34 cellular contexts compared by ENCODE assay signal in genomic region chr16:10421596-10421995, GRCh38. TPM values are rescaled to one million over a fixed set of nuclear protein-coding genes. Genes with fewer than 3 reads are reported as not detected.
DNase-seq lines count a peak whose midpoint lies in the region; ATAC-seq lines count a peak whose summit lies in the region.
"Had no signal": no experiment of that assay in that cellular context is flagged by ENCODE, and none has a peak within 500 bp of the region (broad histone marks: within the 10 kb centered on the region; RNA-seq: fewer than 3 reads in every experiment).

No MANE protein-coding gene starts in this region.

- CTCF ChIA-PET in activated CD4-positive, alpha-beta memory T cell treated with anti-CD3 and anti-CD28 coated beads for 36 hours (lab: Charles Lee) = no interaction called here

- no peak overlapping the region for H4K91ac ChIP-seq in trophoblast cell (ENCODE audit: low read depth, low read length)

- no peak overlapping the region for H3K14ac ChIP-seq in trophoblast cell (ENCODE audit: low read length)

- H3K4me1 Mint-ChIP-seq in activated CD4-positive, alpha-beta memory T cell treated with anti-CD3 and anti-CD28 coated beads for 36 hours (ENCODE audit: low read depth) = no peaks in the 10 kb centered on the region
- H3K4me1 Mint-ChIP-seq: B cell, CD14-positive monocyte had no signal

- H3K36me3 ChIP-seq in trophoblast cell (ENCODE audit: control insufficient read depth in 1 of 2, insufficient read depth in 2 of 2, low read length in 2 of 2) = peaks cover 2 to 7% of the 10 kb centered on the region in 2 experiments
- H3K36me3 ChIP-seq: BE2C had no signal

- POLR2A ChIA-PET in activated CD4-positive, alpha-beta memory T cell treated with anti-CD3 and anti-CD28 coated beads for 36 hours (lab: Charles Lee) = no interaction called here

- H3K4me3 Mint-ChIP-seq in activated CD4-positive, alpha-beta memory T cell treated with anti-CD3 and anti-CD28 coated beads for 36 hours = no peak overlapping the region
- H3K4me3 Mint-ChIP-seq: B cell; CD14-positive monocyte; CD4-positive, alpha-beta memory T cell; CD4-positive, alpha-beta T cell; CD4-positive, CD25-positive, alpha-beta regulatory T cell; CD8-positive, alpha-beta memory T cell; CD8-positive, alpha-beta T cell had no signal

- H3K9ac ChIP-seq in trophoblast cell (ENCODE audit: low read length) = no peak overlapping the region
- H3K9ac ChIP-seq: BLaER1; BLaER1 treated with 17β-estradiol and CSF1 and Interleukin-3, amounts not matched to agents 10 nM and 100 nM had no signal

- no peak overlapping the region for H3K4me3 ChIP-seq in trophoblast cell (ENCODE audit: low read depth, low read length)
- H3K4me3 ChIP-seq: A549; BLaER1; BLaER1 treated with 17β-estradiol and CSF1 and Interleukin-3, amounts not matched to agents 10 nM and 100 nM had no signal

- no peak overlapping the region for H3K27ac Mint-ChIP-seq in activated CD4-positive, alpha-beta memory T cell treated with anti-CD3 and anti-CD28 coated beads for 36 hours
- H3K27ac Mint-ChIP-seq: B cell; CD14-positive monocyte; CD4-positive, alpha-beta T cell; CD4-positive, CD25-positive, alpha-beta regulatory T cell; CD8-positive, alpha-beta T cell had no signal

- no peak overlapping the region for H3K4me2 ChIP-seq in trophoblast cell (ENCODE audit: low read length)
- H3K4me2 ChIP-seq: A549; BLaER1; BLaER1 treated with 17β-estradiol and CSF1 and Interleukin-3, amounts not matched to agents 10 nM and 100 nM had no signal

- ATAC-seq in HG02970 (IDR thresholded peaks at IDR 0.05; ENCODE audit: low FRiP score, unreplicated experiment) = no peak
- no peak for ATAC-seq in GM21367 (IDR thresholded peaks at IDR 0.05; ENCODE audit: unreplicated experiment)
- ATAC-seq: A549; CD8-positive, alpha-beta T cell had no signal

- DNase-seq in M059J (ENCODE audit: low read depth) (peak; percentile 30), amniotic epithelial cell (ENCODE audit: low read depth) (peak; percentile 13), trophoblast cell (peak; percentile 59 to 77)
- DNase-seq in activated CD4-positive, alpha-beta memory T cell treated with anti-CD3 and anti-CD28 coated beads for 36 hours = no peak
- DNase-seq: 8988T; ACHN; AML-193; BE2C; C1 segment of cervical spinal cord; Caco-2; Calu3; CD4-positive, alpha-beta memory T cell; CD4-positive, alpha-beta T cell; CD4-positive, CD25-positive, alpha-beta regulatory T cell; CD8-positive, alpha-beta memory T cell; CD8-positive, alpha-beta T cell; COR-L47; DMS 273 treated with DMSO at 0.1 percent for 48 hours; DMS153; DMS53; DMS79; DMS79 treated with DMSO at 0.1 percent for 48 hours; DND-41; EL had no signal

- H3K27me3 Mint-ChIP-seq in activated CD4-positive, alpha-beta memory T cell treated with anti-CD3 and anti-CD28 coated beads for 36 hours = no peaks in the 10 kb centered on the region
- H3K27me3 Mint-ChIP-seq: B cell; CD4-positive, alpha-beta memory T cell; CD4-positive, alpha-beta T cell; CD4-positive, CD25-positive, alpha-beta regulatory T cell; CD8-positive, alpha-beta memory T cell had no signal

- no peaks in the 10 kb centered on the region for H3K4me1 ChIP-seq in trophoblast cell (ENCODE audit: control insufficient read depth in 1 of 2, insufficient read depth in 2 of 2, low read length in 2 of 2)
- H3K4me1 ChIP-seq: A549; BE2C; BLaER1; BLaER1 treated with 17β-estradiol and CSF1 and Interleukin-3, amounts not matched to agents 10 nM and 100 nM; Caco-2 had no signal

- H2AK5ac ChIP-seq in trophoblast cell (ENCODE audit: low read length) = no peak overlapping the region

- H3K36me3 Mint-ChIP-seq in activated CD4-positive, alpha-beta memory T cell treated with anti-CD3 and anti-CD28 coated beads for 36 hours = peaks cover 49% of the 10 kb centered on the region

- no peak overlapping the region for H3K23ac ChIP-seq in trophoblast cell (ENCODE audit: low read length)

- intact Hi-C loops in activated CD4-positive, alpha-beta memory T cell treated with anti-CD3 and anti-CD28 coated beads for 36 hours (cut with micrococcal nuclease) = no loop called here

- no peak overlapping the region for H4K8ac ChIP-seq in trophoblast cell (ENCODE audit: low read depth, low read length)

- H3K79me2 ChIP-seq in trophoblast cell (ENCODE audit: control insufficient read depth, insufficient read depth, low read length, poor library complexity) = no peaks in the 10 kb centered on the region

- no peak overlapping the region for H2AFZ ChIP-seq in trophoblast cell (ENCODE audit: insufficient read depth, low read length, poor library complexity)

- no CpG with 5 or more reads among the region's 3 CpGs for WGBS in trophoblast cell (ENCODE audit: extremely low coverage, insufficient coverage, insufficient read length)

- H3K79me1 ChIP-seq in trophoblast cell (ENCODE audit: low read length) = no peaks in the 10 kb centered on the region

- no peak overlapping the region for H2BK5ac ChIP-seq in trophoblast cell (ENCODE audit: low read depth, low read length, poor library complexity)

- H3K4ac ChIP-seq in trophoblast cell (ENCODE audit: low read depth, low read length) = no peak overlapping the region

- no peak overlapping the region for H2BK12ac ChIP-seq in trophoblast cell (ENCODE audit: low read length)

- peaks cover 41% of the 10 kb centered on the region for H3K9me3 Mint-ChIP-seq in activated CD4-positive, alpha-beta memory T cell treated with anti-CD3 and anti-CD28 coated beads for 36 hours

- no peak overlapping the region for H4K12ac ChIP-seq in trophoblast cell (ENCODE audit: low read depth, low read length)

- no peak overlapping the region for H3K18ac ChIP-seq in trophoblast cell (ENCODE audit: low read length)

- H2BK120ac ChIP-seq in trophoblast cell (ENCODE audit: insufficient read depth, low read length, poor library complexity) = no peak overlapping the region

- peaks cover 6% of the 10 kb centered on the region for H3K9me3 ChIP-seq in trophoblast cell (ENCODE audit: insufficient read depth, low read depth, low read length)
- H3K9me3 ChIP-seq: A549, BE2C had no signal

- H3K27ac ChIP-seq in trophoblast cell (ENCODE audit: low read depth, low read length) = no peak overlapping the region
- H3K27ac ChIP-seq: 22Rv1; A549; BLaER1; BLaER1 treated with 17β-estradiol and CSF1 and Interleukin-3, amounts not matched to agents 10 nM and 100 nM; C4-2B had no signal

- H3K27me3 ChIP-seq in trophoblast cell (ENCODE audit: insufficient read depth, low read length) = no peaks in the 10 kb centered on the region
- H3K27me3 ChIP-seq: BE2C; BLaER1; BLaER1 treated with 17β-estradiol and CSF1 and Interleukin-3, amounts not matched to agents 10 nM and 100 nM had no signal

RNA-seq across cellular contexts. Expression of gene ATF7IP2, which starts 35.7 kb away (rescaled TPM):
- total RNA-seq in M059J (2014; rRNA removed; shearing (Covaris generic)) = not detected in 2 replicates
- 18.2 and 18.7 TPM in 2 replicates for polyA plus RNA-seq in trophoblast cell (2013)
- 10 to 100 TPM; 14.7 to 15.1 TPM for total RNA-seq in activated CD4-positive, alpha-beta memory T cell treated with anti-CD3 and anti-CD28 coated beads for 36 hours
- total RNA-seq: A172 had no signal

Comparison
In these comparisons a context has a peak if more than half of its experiments do, and no peak if none do; other contexts are left out.
1. RNA of gene ATF7IP2, which starts 35.7 kb away (total RNA-seq): 14.7 to 15.1 TPM in activated CD4-positive, alpha-beta memory T cell treated with anti-CD3 and anti-CD28 coated beads for 36 hours; not detected in M059J; every median in the first group is over 10 times any median in the second.